8 cellular contexts compared by ENCODE assay signal in the genomic region with DNA sequence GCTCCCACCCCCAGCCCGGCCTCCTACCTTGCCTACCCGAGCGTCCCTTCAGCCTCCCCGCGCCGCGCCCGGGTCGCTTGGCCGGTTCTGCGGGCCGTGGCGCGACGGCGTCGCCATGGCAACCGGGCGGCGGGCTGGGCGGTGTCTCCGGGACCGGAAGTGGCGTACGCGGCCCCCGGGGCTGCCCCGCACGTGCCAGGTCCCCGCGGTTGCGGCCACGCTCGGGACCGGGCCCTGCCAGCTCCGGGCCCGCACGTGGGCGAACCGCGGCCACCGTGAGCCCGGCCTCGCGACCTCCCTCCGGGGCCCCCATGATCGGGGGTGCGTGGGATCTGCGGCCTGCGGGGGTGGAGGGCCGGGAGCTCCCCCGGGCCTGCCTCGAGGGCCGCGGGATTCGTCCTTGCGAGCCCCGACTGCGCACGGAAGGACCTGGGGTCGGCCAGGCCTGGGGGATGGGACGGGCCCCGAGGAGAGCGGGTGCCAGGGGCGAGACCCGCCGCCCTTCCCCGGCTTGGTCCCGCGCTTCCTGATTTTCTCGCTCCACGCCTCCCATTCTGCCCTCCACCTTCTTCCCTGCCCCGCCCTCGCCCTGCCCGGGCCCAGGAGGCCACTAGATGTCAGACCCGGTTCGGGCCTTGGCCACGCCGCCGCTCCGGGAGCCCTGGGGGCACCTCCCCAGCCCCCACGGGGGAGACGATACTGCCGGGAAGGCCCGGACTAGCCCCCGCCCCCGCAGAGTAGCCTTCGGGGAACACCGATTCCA.
DNase-seq lines count a peak whose midpoint lies in the region; ATAC-seq and TF ChIP-seq lines count a peak whose summit lies in the region.

A gene with protein sequence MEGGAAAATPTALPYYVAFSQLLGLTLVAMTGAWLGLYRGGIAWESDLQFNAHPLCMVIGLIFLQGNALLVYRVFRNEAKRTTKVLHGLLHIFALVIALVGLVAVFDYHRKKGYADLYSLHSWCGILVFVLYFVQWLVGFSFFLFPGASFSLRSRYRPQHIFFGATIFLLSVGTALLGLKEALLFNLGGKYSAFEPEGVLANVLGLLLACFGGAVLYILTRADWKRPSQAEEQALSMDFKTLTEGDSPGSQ (minus strand): TSS at position 89 of the 763 bp plus-strand sequence. CDS start 8,759 bp downstream, outside the sequence.

- peaks cover 34% of the 10 kb centered on the region for H3K4me1 ChIP-seq in mucosa of stomach (ENCODE audit: control insufficient read depth, insufficient read depth, low read length)

- H3K27me3 ChIP-seq in mucosa of stomach (ENCODE audit: control insufficient read depth, insufficient read depth, low read length): no peaks in the 10 kb centered on the region

- TF ChIP-seq CTCF in AG09309 (IDR thresholded peaks at IDR 0.05; ENCODE audit: control insufficient read depth, insufficient read depth, low read depth, low read length, missing control alignments) (peak; percentile 30), epithelial cell of esophagus (IDR thresholded peaks at IDR 0.05; ENCODE audit: insufficient read depth, low read depth, low read length, missing control alignments) (no peak)

- ATAC-seq in GM18868 (IDR thresholded peaks at IDR 0.05; ENCODE audit: unreplicated experiment) (peak; percentile 59), HG03097 (IDR thresholded peaks at IDR 0.05; ENCODE audit: low FRiP score, unreplicated experiment) (peak; percentile 51)

- H3K36me3 ChIP-seq in mucosa of stomach (ENCODE audit: control insufficient read depth, insufficient read depth, low read length): no peaks in the 10 kb centered on the region

- H3K9ac ChIP-seq in mucosa of stomach (ENCODE audit: low read length): peak within 1 kb of the TSS; percentile 89

- H3K4me3 ChIP-seq in AG09309 (ENCODE audit: control insufficient read depth, low read depth, low read length) (peak within 1 kb of the TSS; percentile 49), epithelial cell of esophagus (ENCODE audit: low read length) (peak within 1 kb of the TSS; percentile 60), mucosa of stomach (ENCODE audit: low read length) (peak within 1 kb of the TSS; percentile 63)

- DNase-seq in AG09309 (ENCODE audit: low read depth): no peak
- peak; percentile 91 for DNase-seq in NCI-H69 (lab: John Stamatoyannopoulos, UW)
- peak; percentile 45 for DNase-seq in activated T-cell treated with anti-CD3 and anti-CD28 coated beads for 1 hour (ENCODE audit: low read depth)
- DNase-seq in epithelial cell of esophagus (ENCODE audit: low read depth): peak; percentile 78
- DNase-seq in stimulated activated CD8-positive, alpha-beta memory T cell treated with anti-CD3 and anti-CD28 coated beads, Interleukin-7, amount 100 ng/mL, for 24 hours (ENCODE audit: low read depth): peak; percentile 40

- H3K9me3 ChIP-seq in mucosa of stomach (ENCODE audit: control insufficient read depth, low read length): no peaks in the 10 kb centered on the region
